Comparison of ENCODE assay signal across 21 cellular contexts in the genomic region with DNA sequence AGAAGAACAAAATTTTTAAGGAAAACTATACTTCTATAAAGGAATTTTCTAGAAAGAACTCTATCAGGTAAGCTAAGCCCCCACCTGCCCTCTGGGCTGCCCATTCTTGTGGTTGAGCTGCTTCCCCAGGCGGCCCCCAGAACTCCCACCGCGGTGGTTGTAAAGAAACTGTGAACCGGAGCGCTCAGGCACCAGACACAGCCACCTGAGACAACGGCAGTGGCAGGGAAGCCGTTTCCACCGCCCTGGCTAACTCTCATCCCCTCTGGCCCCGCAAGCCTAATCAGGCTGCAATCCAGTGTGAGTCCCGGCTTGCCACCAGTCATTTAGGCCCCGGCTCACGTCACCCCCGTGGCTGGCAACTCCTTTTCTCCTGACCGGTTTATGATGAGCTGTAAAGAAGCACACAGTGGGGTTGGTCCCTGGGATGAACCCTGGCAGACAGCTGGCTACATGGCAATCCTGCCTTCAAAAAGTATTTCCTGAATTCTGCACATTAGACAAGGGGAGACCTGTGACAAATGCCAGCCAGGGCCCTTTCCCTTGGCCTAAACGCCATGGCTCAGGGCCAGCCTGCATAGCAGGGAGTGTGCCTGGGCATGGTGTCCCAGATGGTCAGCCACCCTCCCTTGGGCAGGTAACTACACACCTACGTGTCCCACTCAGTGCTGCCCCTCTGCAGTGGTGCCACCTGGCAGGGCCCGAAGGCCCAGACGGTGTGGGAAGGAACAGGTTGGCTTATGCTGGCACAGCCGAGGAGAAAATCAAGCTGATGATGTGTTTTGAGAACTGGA.
"Had no signal": no experiment of that assay in that cellular context is flagged by ENCODE, and none has a peak within 500 bp of the region (broad histone marks: within the 10 kb centered on the region; RNA-seq: fewer than 3 reads in every experiment).

No MANE protein-coding gene starts in this region.

- H3K36me3 Mint-ChIP-seq: naive thymus-derived CD4-positive, alpha-beta T cell had no signal

- H3K27ac Mint-ChIP-seq: activated CD4-positive, alpha-beta T cell treated with anti-CD3 and anti-CD28 coated beads, Interleukin-2, amount 10 ng/mL, durations not matched to agents 7 days and 5 days; activated T-helper 17 cell treated with anti-CD3 and anti-CD28 coated beads, Interleukin-2, amount 50 U/mL, for 72 hours; naive thymus-derived CD4-positive, alpha-beta T cell; stimulated activated naive CD8-positive, alpha-beta T cell treated with anti-CD3 and anti-CD28 coated beads, Interleukin-15, Interleukin-2, amounts not matched to agents 100 ng/mL and 50 ng/mL, for 24 hours had no signal

- DNase-seq: activated CD4-positive, alpha-beta T cell treated with anti-CD3 and anti-CD28 coated beads, Interleukin-2, amount 10 ng/mL, durations not matched to agents 7 days and 5 days; activated naive CD4-positive, alpha-beta T cell treated with Interleukin-2 at 50 U/mL for 16 hours; anterior cingulate cortex; brain microvascular endothelial cell; heart left ventricle; left lung; mammary epithelial cell; mucosa of descending colon; naive thymus-derived CD4-positive, alpha-beta T cell; stimulated activated CD4-positive, alpha-beta T cell treated with anti-CD3 and anti-CD28 coated beads, Interleukin-4, amount 100 ng/mL, for 4 hours; stimulated activated CD8-positive, alpha-beta memory T cell treated with anti-CD3 and anti-CD28 coated beads, Interleukin-4, amount 100 ng/mL, for 48 hours; SW 1271; testis; upper lobe of right lung had no signal

- H3K4me3 Mint-ChIP-seq: activated CD4-positive, alpha-beta T cell treated with anti-CD3 and anti-CD28 coated beads, Interleukin-2, amount 10 ng/mL, durations not matched to agents 7 days and 5 days; activated T-helper 17 cell treated with anti-CD3 and anti-CD28 coated beads, Interleukin-2, amount 50 U/mL, for 72 hours; naive thymus-derived CD4-positive, alpha-beta T cell; stimulated activated naive CD8-positive, alpha-beta T cell treated with anti-CD3 and anti-CD28 coated beads, Interleukin-15, Interleukin-2, amounts not matched to agents 100 ng/mL and 50 ng/mL, for 24 hours had no signal

- H3K36me3 ChIP-seq: brain microvascular endothelial cell, heart left ventricle, left lung, neutrophil, right atrium auricular region, upper lobe of right lung had no signal

- H3K9me3 Mint-ChIP-seq: activated CD4-positive, alpha-beta T cell treated with anti-CD3 and anti-CD28 coated beads, Interleukin-2, amount 10 ng/mL, durations not matched to agents 7 days and 5 days; activated T-helper 17 cell treated with anti-CD3 and anti-CD28 coated beads, Interleukin-2, amount 50 U/mL, for 72 hours; naive thymus-derived CD4-positive, alpha-beta T cell; stimulated activated naive CD8-positive, alpha-beta T cell treated with anti-CD3 and anti-CD28 coated beads, Interleukin-15, Interleukin-2, amounts not matched to agents 100 ng/mL and 50 ng/mL, for 24 hours had no signal

- FAIRE-seq: frontal cortex, TTC549 had no signal

- H3K4me2 ChIP-seq: smooth muscle cell had no signal

- ATAC-seq: activated T-helper 17 cell treated with anti-CD3 and anti-CD28 coated beads, Interleukin-2, amount 50 U/mL, for 72 hours; left lung; mucosa of descending colon; naive thymus-derived CD4-positive, alpha-beta T cell; upper lobe of right lung had no signal

- H3K4me1 ChIP-seq: heart left ventricle, left lung, right atrium auricular region, testis, upper lobe of right lung had no signal

- H3K4me3 ChIP-seq: heart left ventricle, left lung, mucosa of descending colon, right atrium auricular region, smooth muscle cell, testis, upper lobe of right lung had no signal

- H3K9me3 ChIP-seq: heart left ventricle, left lung, mucosa of descending colon, neutrophil, right atrium auricular region, testis, upper lobe of right lung had no signal

- H3K27me3 ChIP-seq: brain microvascular endothelial cell, right atrium auricular region, testis, upper lobe of right lung had no signal

- H3K4me1 Mint-ChIP-seq: activated CD4-positive, alpha-beta T cell treated with anti-CD3 and anti-CD28 coated beads, Interleukin-2, amount 10 ng/mL, durations not matched to agents 7 days and 5 days; activated T-helper 17 cell treated with anti-CD3 and anti-CD28 coated beads, Interleukin-2, amount 50 U/mL, for 72 hours; naive thymus-derived CD4-positive, alpha-beta T cell had no signal

- H3K27ac ChIP-seq: brain microvascular endothelial cell, heart left ventricle, left lung, neutrophil, right atrium auricular region, testis, upper lobe of right lung had no signal
